ENCODE assay signal across 11 cellular contexts in genomic region chr5:14714706-14715105, GRCh38. TPM values are rescaled to one million over a fixed set of nuclear protein-coding genes. Genes with fewer than 3 reads are reported as not detected.
DNase-seq lines count a peak whose midpoint lies in the region; ATAC-seq and TF ChIP-seq lines count a peak whose summit lies in the region.
"Had no signal": no experiment of that assay in that cellular context is flagged by ENCODE, and none has a peak within 500 bp of the region (broad histone marks: within the 10 kb centered on the region; RNA-seq: fewer than 3 reads in every experiment).

No MANE protein-coding gene starts in this region.

- H3K4me3 Mint-ChIP-seq in effector memory CD8-positive, alpha-beta T cell = no peak overlapping the region
- H3K4me3 Mint-ChIP-seq in stimulated activated naive B cell treated with anti-CD40 and anti-IgM and Interleukin-4, amounts not matched to agents 10 μg/mL and 1 μg/mL and 100 μg/mL, for 72 hours = no peak overlapping the region
- H3K4me3 Mint-ChIP-seq in mesothelial cell of epicardium = no peak overlapping the region
- H3K4me3 Mint-ChIP-seq: activated CD4-positive, alpha-beta T cell treated with anti-CD3 and anti-CD28 coated beads, Interleukin-2, amount 10 ng/mL, durations not matched to agents 24 days and 14 days had no signal

- ATAC-seq in Right ventricle myocardium inferior (peak; percentile 40), GM21390 (IDR thresholded peaks at IDR 0.05; ENCODE audit: unreplicated experiment) (no peak)
- ATAC-seq in effector memory CD8-positive, alpha-beta T cell (replicated peaks) = no peak
- no peak for ATAC-seq in stimulated activated naive B cell treated with anti-CD40 and anti-IgM and Interleukin-4, amounts not matched to agents 10 μg/mL and 1 μg/mL and 100 μg/mL, for 72 hours (replicated peaks)

- no peak for TF ChIP-seq CTCF in mesothelial cell of epicardium (IDR thresholded peaks at IDR 0.05; ENCODE audit: unreplicated experiment)

- H3K36me3 Mint-ChIP-seq in effector memory CD8-positive, alpha-beta T cell (ENCODE audit: insufficient read depth) = peaks cover 44% of the 10 kb centered on the region
- H3K36me3 Mint-ChIP-seq in stimulated activated naive B cell treated with anti-CD40 and anti-IgM and Interleukin-4, amounts not matched to agents 10 μg/mL and 1 μg/mL and 100 μg/mL, for 72 hours = peaks cover 41 to 69% of the 10 kb centered on the region in 2 donors
- peaks cover 74% of the 10 kb centered on the region for H3K36me3 Mint-ChIP-seq in mesothelial cell of epicardium

- no peaks in the 10 kb centered on the region for H3K27me3 Mint-ChIP-seq in effector memory CD8-positive, alpha-beta T cell
- no peaks in the 10 kb centered on the region for H3K27me3 Mint-ChIP-seq in stimulated activated naive B cell treated with anti-CD40 and anti-IgM and Interleukin-4, amounts not matched to agents 10 μg/mL and 1 μg/mL and 100 μg/mL, for 72 hours
- H3K27me3 Mint-ChIP-seq in mesothelial cell of epicardium (ENCODE audit: low read depth) = no peaks in the 10 kb centered on the region
- H3K27me3 Mint-ChIP-seq: activated CD4-positive, alpha-beta T cell treated with anti-CD3 and anti-CD28 coated beads, Interleukin-2, amount 10 ng/mL, durations not matched to agents 24 days and 14 days had no signal

- peaks cover 17 to 25% of the 10 kb centered on the region in 2 donors for H3K4me1 Mint-ChIP-seq in effector memory CD8-positive, alpha-beta T cell (ENCODE audit: low read depth in 2 of 2)
- H3K4me1 Mint-ChIP-seq in stimulated activated naive B cell treated with anti-CD40 and anti-IgM and Interleukin-4, amounts not matched to agents 10 μg/mL and 1 μg/mL and 100 μg/mL, for 72 hours = peaks cover 0 to 1% of the 10 kb centered on the region in 2 donors
- H3K4me1 Mint-ChIP-seq in mesothelial cell of epicardium = no peaks in the 10 kb centered on the region

- intact Hi-C loops in Right ventricle myocardium inferior (cut with DNase I) (no loop called here), cardiac septum (cut with DNase I) (no loop called here)

- no peaks in the 10 kb centered on the region for H3K9me3 Mint-ChIP-seq in effector memory CD8-positive, alpha-beta T cell
- H3K9me3 Mint-ChIP-seq in stimulated activated naive B cell treated with anti-CD40 and anti-IgM and Interleukin-4, amounts not matched to agents 10 μg/mL and 1 μg/mL and 100 μg/mL, for 72 hours = no peaks in the 10 kb centered on the region
- H3K9me3 Mint-ChIP-seq in mesothelial cell of epicardium = peaks cover 12% of the 10 kb centered on the region
- H3K9me3 Mint-ChIP-seq: activated CD4-positive, alpha-beta T cell treated with anti-CD3 and anti-CD28 coated beads, Interleukin-2, amount 10 ng/mL, durations not matched to agents 24 days and 14 days had no signal

- H3K27ac Mint-ChIP-seq in effector memory CD8-positive, alpha-beta T cell = peak overlapping the region; percentile 79 to 87
- peak overlapping the region; percentile 37 for H3K27ac Mint-ChIP-seq in stimulated activated naive B cell treated with anti-CD40 and anti-IgM and Interleukin-4, amounts not matched to agents 10 μg/mL and 1 μg/mL and 100 μg/mL, for 72 hours
- no peak overlapping the region for H3K27ac Mint-ChIP-seq in mesothelial cell of epicardium

- DNase-seq in Right ventricle myocardium inferior (ENCODE audit: missing footprints) = no peak
- no peak for DNase-seq in cardiac septum (ENCODE audit: low spot score)
- peak; percentile 2 for DNase-seq in NCI-H524 treated with DMSO at 0.1 percent for 48 hours (lab: John Stamatoyannopoulos, UW)
- no peak for DNase-seq in effector memory CD8-positive, alpha-beta T cell
- no peak for DNase-seq in stimulated activated naive B cell treated with anti-CD40 and anti-IgM and Interleukin-4, amounts not matched to agents 10 μg/mL and 1 μg/mL and 100 μg/mL, for 72 hours
- DNase-seq in stimulated activated naive CD4-positive, alpha-beta T cell (lab: John Stamatoyannopoulos, UW) = no peak
- DNase-seq in mesothelial cell of epicardium (ENCODE audit: low spot score in 2 of 2, unreplicated experiment in 2 of 2) = no peak
- DNase-seq: activated CD4-positive, alpha-beta T cell treated with anti-CD3 and anti-CD28 coated beads, Interleukin-2, amount 10 ng/mL, durations not matched to agents 24 days and 14 days; amniotic stem cell; NCI-H1048 had no signal

RNA-seq across cellular contexts. Expression of gene OTULIN, which starts 50.2 kb away (rescaled TPM):
- total RNA-seq in Right ventricle myocardium inferior (22.4 TPM), cardiac septum (29.0 TPM), mesothelial cell of epicardium (25.1 to 28.7 TPM (median 27.4 TPM) in 3 replicates)
